Comparison of ENCODE assay signal across 8 cellular contexts in genomic region chr18:79507546-79508480, GRCh38.
DNase-seq lines count a peak whose midpoint lies in the region; ATAC-seq, FAIRE-seq and TF ChIP-seq lines count a peak whose summit lies in the region.

No MANE protein-coding gene starts in this region.

- no peak for ATAC-seq in HG03095 (IDR thresholded peaks at IDR 0.05; ENCODE audit: unreplicated experiment)
- no peak for ATAC-seq in HG03025 (IDR thresholded peaks at IDR 0.05; ENCODE audit: low FRiP score, unreplicated experiment)
- ATAC-seq in GM18873 (IDR thresholded peaks at IDR 0.05; ENCODE audit: low FRiP score, unreplicated experiment) = no peak

- FAIRE-seq in endothelial cell of umbilical vein (lab: Jason Lieb, UNC) = peak; percentile 88

- TF ChIP-seq CTCF in endothelial cell of umbilical vein (IDR thresholded peaks at IDR 0.05; ENCODE audit: extremely low read depth in 1 of 2, insufficient read depth in 1 of 2, low read depth in 1 of 2, low read length in 2 of 2) = no peak
- TF ChIP-seq CTCF in tibial nerve (IDR thresholded peaks at IDR 0.05) = no peak

- peak overlapping the region; percentile 19 for H2AFZ ChIP-seq in endothelial cell of umbilical vein (ENCODE audit: low read depth, low read length)

- BruUV-seq in endothelial cell of umbilical vein (replicated peaks; lab: Mats Ljungman, UMichigan) = no TSS peak

- peak in 1 of 2 donors; percentile 66 for TF ChIP-seq EP300 in tibial nerve (IDR thresholded peaks at IDR 0.05)

- CTCF ChIA-PET in endothelial cell of umbilical vein (lab: Charles Lee) = interaction anchor here (0.6 to 2.9 kb wide), 14 partner anchors 9 to 129 kb away, joined by 3 to 32 read pairs (median 5); partner anchors contain the start of gene NFATC1

- dilution Hi-C loops in endothelial cell of umbilical vein (cut with MboI; ENCODE audit: extremely low pct_ligation_motif_present, low sequenced_read_pairs) = no loop called here

- peak overlapping the region; percentile 81 for H3K4me2 ChIP-seq in endothelial cell of umbilical vein (ENCODE audit: insufficient read depth, low read length)

- POLR2A ChIA-PET in endothelial cell of umbilical vein (lab: Charles Lee) = interaction anchor here (0.6 to 2.4 kb wide), 8 partner anchors 23 to 114 kb away, joined by 3 to 10 read pairs (median 3); partner anchors contain the start of gene NFATC1

- H3K27me3 ChIP-seq in NT2/D1 (ENCODE audit: insufficient read depth, insufficient read length) (no peaks in the 10 kb centered on the region), endothelial cell of umbilical vein (ENCODE audit: control insufficient read depth in 2 of 2, insufficient read depth in 2 of 2, low read length in 2 of 2) (no peaks in the 10 kb centered on the region), tibial nerve (no peaks in the 10 kb centered on the region)

- peaks cover 11% of the 10 kb centered on the region for H3K4me1 ChIP-seq in NT2/D1 (ENCODE audit: insufficient read depth, insufficient read length)
- peaks cover 31% of the 10 kb centered on the region for H3K4me1 ChIP-seq in endothelial cell of umbilical vein (ENCODE audit: control insufficient read depth, extremely low read depth, insufficient read depth, low read length)
- H3K4me1 ChIP-seq in mesodermal cell (ENCODE audit: control insufficient read depth, insufficient read depth, low read length, poor library complexity, severe bottlenecking) = peaks cover 20% of the 10 kb centered on the region
- H3K4me1 ChIP-seq in tibial nerve = peaks cover 0 to 36% (median 24%) of the 10 kb centered on the region in 4 donors

- H3K9me3 ChIP-seq in NT2/D1 (ENCODE audit: insufficient read depth, low read length) (no peaks in the 10 kb centered on the region; the same call in 1 of the 2 replicates), endothelial cell of umbilical vein (replicated peaks; ENCODE audit: control insufficient read depth, insufficient read depth, low read length) (no peaks in the 10 kb centered on the region), mesodermal cell (ENCODE audit: control insufficient read depth, low read length) (no peaks in the 10 kb centered on the region), tibial nerve (no peaks in the 10 kb centered on the region)

- peaks cover 14% of the 10 kb centered on the region for H3K36me3 ChIP-seq in NT2/D1 (ENCODE audit: insufficient read depth, insufficient read length, low read length)
- H3K36me3 ChIP-seq in endothelial cell of umbilical vein (ENCODE audit: control insufficient read depth in 2 of 2, extremely low read depth in 1 of 2, insufficient read depth in 2 of 2, low read length in 2 of 2) = peaks cover 0 to 11% of the 10 kb centered on the region in 2 experiments
- peaks cover 22% of the 10 kb centered on the region for H3K36me3 ChIP-seq in mesodermal cell (ENCODE audit: control insufficient read depth, insufficient read depth, low read length)
- H3K36me3 ChIP-seq in tibial nerve = peaks cover 0 to 31% (median 3%) of the 10 kb centered on the region in 3 donors

- no peaks in the 10 kb centered on the region for H3K9me1 ChIP-seq in endothelial cell of umbilical vein (replicated peaks; ENCODE audit: control insufficient read depth, extremely low read depth, insufficient read depth, low read length)

- no peaks in the 10 kb centered on the region for H3K79me2 ChIP-seq in endothelial cell of umbilical vein (ENCODE audit: control insufficient read depth, insufficient read depth, low read length)

- H3K4me3 ChIP-seq in NT2/D1 (ENCODE audit: insufficient read length, low read depth) (no peak overlapping the region), endothelial cell of umbilical vein (replicated peaks in 1 of 3; ENCODE audit: insufficient read depth in 1 of 3, low read depth in 1 of 3, low read length in 3 of 3) (peak overlapping the region; percentile 5 to 44 (median 7)), mesodermal cell (ENCODE audit: extremely low read depth, insufficient read depth, low read length, poor library complexity, severe bottlenecking) (no peak overlapping the region), tibial nerve (peak overlapping the region; percentile 19 to 45 (median 42))

- H4K20me1 ChIP-seq in endothelial cell of umbilical vein (replicated peaks; ENCODE audit: control insufficient read depth, extremely low read depth, insufficient read depth, low read length) = no peaks in the 10 kb centered on the region

- TF ChIP-seq POLR2A in endothelial cell of umbilical vein (IDR thresholded peaks at IDR 0.05; ENCODE audit: low read depth, low read length) (no peak), tibial nerve (IDR thresholded peaks at IDR 0.05) (peak in 1 of 2 donors; percentile 17)

- WGBS in mesodermal cell (ENCODE audit: insufficient coverage in 2 of 2), 2 experiments = 78 to 80% methylated on average over 36 to 43 of the region's 46 CpGs
- WGBS in tibial nerve, 2 donors = 13 to 21% methylated on average over 41 to 45 of the region's 46 CpGs

- DNase-seq in GM04504 (ENCODE audit: low read depth) (peak; percentile 30), NT2/D1 (ENCODE audit: low read depth, low spot score) (no peak), endothelial cell of umbilical vein (ENCODE audit: low read depth, low spot score) (peak; percentile 92), tibial nerve (ENCODE audit: low spot score in 2 of 2) (peak; percentile 63 to 73)

- intact Hi-C loops in endothelial cell of umbilical vein (cut with micrococcal nuclease) = loop anchor here (1.0 kb wide), 5 partner anchors 18 to 112 kb away; no protein-coding TSS in a partner anchor

- H3K27ac ChIP-seq in endothelial cell of umbilical vein (ENCODE audit: insufficient read depth, low read depth, low read length) = peak overlapping the region; percentile 88
- H3K27ac ChIP-seq in mesodermal cell (ENCODE audit: low read depth, low read length, severe bottlenecking) = peak overlapping the region; percentile 86
- peak overlapping the region; percentile 58 to 93 (median 85) for H3K27ac ChIP-seq in tibial nerve

- H3K9ac ChIP-seq in NT2/D1 (ENCODE audit: insufficient read length, low read depth) (peak overlapping the region; percentile 32), endothelial cell of umbilical vein (replicated peaks; ENCODE audit: extremely low read depth, insufficient read depth, low read length) (peak overlapping the region; percentile 80)

TF ChIP-seq in endothelial cell of umbilical vein, 7 proteins besides CTCF, POLR2A, EP300 and RAD21:
- TF ChIP-seq MAX (IDR thresholded peaks at IDR 0.05; ENCODE audit: insufficient read depth, insufficient read length) (peak; percentile 83), POLR2AphosphoS5 (IDR thresholded peaks at IDR 0.05; ENCODE audit: insufficient read depth, low read depth, low read length) (no peak), FOS (IDR thresholded peaks at IDR 0.05; ENCODE audit: borderline replicate concordance, insufficient read depth, low read length) (peak; percentile 11), EZH2 (IDR thresholded peaks at IDR 0.05; ENCODE audit: borderline replicate concordance, low read depth, low read length, severe bottlenecking) (no peak)

Comparison
In these comparisons a context has a peak if more than half of its experiments do, and no peak if none do; other contexts are left out.
1. H3K4me3 ChIP-seq: peak in endothelial cell of umbilical vein (3 of 3) and tibial nerve (4 of 4); none in NT2/D1 (single experiment) and mesodermal cell (single experiment).
2. Peak in every context shown above with its lines, with median percentiles within 50 percentile points of each other: H3K27ac ChIP-seq.